ENCODE assay signal across 8 cellular contexts in the genomic region with DNA sequence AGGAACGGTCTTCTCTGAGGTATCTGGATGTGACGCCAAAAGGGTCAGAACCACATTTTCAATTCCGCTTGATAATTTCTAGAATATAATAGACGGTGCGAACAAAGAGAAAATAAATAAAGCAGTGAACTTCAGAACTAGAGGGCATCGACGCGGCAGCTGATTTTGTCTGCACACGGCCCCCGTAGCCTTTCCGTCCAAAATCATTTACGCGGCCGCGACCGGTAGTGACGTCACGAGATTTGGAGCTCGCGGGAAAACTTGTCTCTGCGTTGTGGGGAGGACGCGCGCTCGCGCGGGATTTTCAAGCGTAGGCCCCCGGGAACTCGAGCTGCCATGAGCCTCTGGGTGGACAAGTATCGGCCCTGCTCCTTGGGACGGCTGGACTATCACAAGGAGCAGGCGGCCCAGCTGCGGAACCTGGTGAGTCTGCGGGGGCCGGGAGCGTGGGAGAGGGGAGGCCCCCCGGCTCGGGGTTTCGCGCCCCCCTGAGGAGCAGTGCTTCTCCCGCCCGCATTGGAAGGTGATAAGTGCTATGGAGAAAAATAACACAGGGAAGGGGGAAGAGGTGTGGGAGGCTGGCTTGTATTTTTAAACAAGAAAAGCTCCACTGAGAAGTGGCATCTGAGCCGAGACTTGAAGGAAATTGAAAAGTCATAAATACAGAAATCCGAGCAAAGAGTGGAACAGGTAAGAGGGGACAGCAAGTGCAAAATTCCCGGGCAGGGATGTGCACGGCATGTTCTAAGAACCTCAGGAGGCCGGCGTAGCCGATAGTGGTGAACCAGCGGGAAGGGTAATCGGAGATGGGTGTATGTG. TPM values are rescaled to one million over a fixed set of nuclear protein-coding genes. Genes with fewer than 3 reads are reported as not detected.
DNase-seq lines count a peak whose midpoint lies in the region; ATAC-seq and TF ChIP-seq lines count a peak whose summit lies in the region.

A gene with protein sequence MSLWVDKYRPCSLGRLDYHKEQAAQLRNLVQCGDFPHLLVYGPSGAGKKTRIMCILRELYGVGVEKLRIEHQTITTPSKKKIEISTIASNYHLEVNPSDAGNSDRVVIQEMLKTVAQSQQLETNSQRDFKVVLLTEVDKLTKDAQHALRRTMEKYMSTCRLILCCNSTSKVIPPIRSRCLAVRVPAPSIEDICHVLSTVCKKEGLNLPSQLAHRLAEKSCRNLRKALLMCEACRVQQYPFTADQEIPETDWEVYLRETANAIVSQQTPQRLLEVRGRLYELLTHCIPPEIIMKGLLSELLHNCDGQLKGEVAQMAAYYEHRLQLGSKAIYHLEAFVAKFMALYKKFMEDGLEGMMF (plus strand): TSS at position 307 of the 819 bp plus-strand sequence. CDS start 30 bp downstream, at position 337.

- under 1% methylated on average over 52 of the region's 52 CpGs for WGBS in thymus

- H3K27ac ChIP-seq in osteoblast (ENCODE audit: low read depth, low read length) (peak within 1 kb of the TSS; percentile 76), thymus (ENCODE audit: low read depth) (peak within 1 kb of the TSS; percentile 19)

- peak within 1 kb of the TSS; percentile 93 for H3K4me2 ChIP-seq in osteoblast (ENCODE audit: insufficient read depth, low read length)

- peaks cover 3% of the 10 kb centered on the region for H3K36me3 Mint-ChIP-seq in activated naive CD8-positive, alpha-beta T cell

- H3K9me3 ChIP-seq in osteoblast (ENCODE audit: low read depth, low read length) (no peaks in the 10 kb centered on the region), thymus (ENCODE audit: control insufficient read depth) (no peaks in the 10 kb centered on the region)

- peak; percentile 94 for ATAC-seq in HG02610 (IDR thresholded peaks at IDR 0.05; ENCODE audit: unreplicated experiment)

- peak within 1 kb of the TSS; percentile 99 for H3K4me3 Mint-ChIP-seq in activated naive CD8-positive, alpha-beta T cell

- H3K4me1 ChIP-seq in osteoblast (ENCODE audit: insufficient read depth, low read length), result peaks cover 6% of the 10 kb centered on the region
- H3K4me1 ChIP-seq in thymus (ENCODE audit: control insufficient read depth, insufficient read depth, low read length), result no peaks in the 10 kb centered on the region

- peak within 1 kb of the TSS; percentile 94 for H2AFZ ChIP-seq in osteoblast (ENCODE audit: low read length)

- H4K20me1 ChIP-seq in osteoblast (ENCODE audit: insufficient read depth, low read length), result no peaks in the 10 kb centered on the region

- H3K36me3 ChIP-seq in osteoblast (ENCODE audit: insufficient read depth, low read length) (no peaks in the 10 kb centered on the region), thymus (ENCODE audit: control insufficient read depth, insufficient read depth) (no peaks in the 10 kb centered on the region)

- H3K9me3 Mint-ChIP-seq in activated naive CD8-positive, alpha-beta T cell (ENCODE audit: low read depth), result no peaks in the 10 kb centered on the region

- peak; percentile 80 for DNase-seq in NCI-H1105 (lab: John Stamatoyannopoulos, UW)
- peak; percentile 93 for DNase-seq in SKM-1 treated with dmso at 0.1 percent for 144 hours (lab: John Stamatoyannopoulos, UW; ENCODE audit: unreplicated experiment)
- peak; percentile 93 for DNase-seq in glomerular visceral epithelial cell (ENCODE audit: extremely low spot score)
- DNase-seq in osteoblast (ENCODE audit: insufficient read length, low spot score, missing footprints), result peak; percentile 96

- no peaks in the 10 kb centered on the region for H3K27me3 Mint-ChIP-seq in activated naive CD8-positive, alpha-beta T cell

- peaks cover 18% of the 10 kb centered on the region for H3K4me1 Mint-ChIP-seq in activated naive CD8-positive, alpha-beta T cell (ENCODE audit: low read depth)

- H3K4me3 ChIP-seq in GM08714 (ENCODE audit: low read length) (peak within 1 kb of the TSS; percentile 94), osteoblast (ENCODE audit: insufficient read depth, low read length) (peak within 1 kb of the TSS; percentile 89), thymus (ENCODE audit: low read length) (peak within 1 kb of the TSS; percentile 64)

- H3K27me3 ChIP-seq in osteoblast (ENCODE audit: insufficient read depth, low read length) (no peaks in the 10 kb centered on the region), thymus (ENCODE audit: control insufficient read depth, insufficient read depth) (no peaks in the 10 kb centered on the region)

- TF ChIP-seq CTCF in osteoblast (IDR thresholded peaks at IDR 0.05; ENCODE audit: extremely low read depth, low read depth, low read length), result no peak

- H3K27ac Mint-ChIP-seq in activated naive CD8-positive, alpha-beta T cell, result peak within 1 kb of the TSS; percentile 97

- peaks cover 20% of the 10 kb centered on the region for H3K79me2 ChIP-seq in osteoblast (ENCODE audit: insufficient read depth, low read length)

RNA-seq across cellular contexts. Expression of the gene that starts here (rescaled TPM):
- 5.3 and 5.4 TPM in 2 replicates for total RNA-seq in osteoblast
- polyA plus RNA-seq in thymus, result 8.1 TPM

Comparison
In these comparisons a context has a peak if more than half of its experiments do, and no peak if none do; other contexts are left out.
1. Peak in every context shown above with its lines: DNase-seq, ATAC-seq, H3K4me3 ChIP-seq and H3K27ac ChIP-seq.